ENCODE assay signal across 22 cellular contexts in the genomic region with DNA sequence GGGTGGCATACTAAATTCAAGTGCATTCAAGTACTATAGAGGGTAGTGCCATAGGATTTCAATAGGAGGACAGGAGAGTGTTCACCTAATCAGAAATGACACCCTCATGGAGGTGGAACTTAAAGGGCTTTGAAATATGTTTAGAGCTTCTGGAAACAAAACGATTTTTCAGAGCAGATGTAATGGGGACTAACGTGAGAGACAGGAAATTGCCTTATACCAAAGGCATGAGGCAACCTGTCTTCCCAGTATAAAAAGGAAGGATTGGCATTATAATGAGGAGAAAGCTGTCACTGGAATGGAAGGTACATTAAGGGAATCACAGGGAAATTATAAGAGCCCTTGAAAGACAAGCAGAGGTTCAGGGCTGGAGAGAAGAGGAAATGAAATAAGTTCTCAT.
"Had no signal": no experiment of that assay in that cellular context is flagged by ENCODE, and none has a peak within 500 bp of the region (broad histone marks: within the 10 kb centered on the region; RNA-seq: fewer than 3 reads in every experiment).

No MANE protein-coding gene starts in this region.

- H3K9ac ChIP-seq: SK-N-SH had no signal

- H3K4me2 ChIP-seq: SK-N-SH had no signal

- DNase-seq: IMR-90, Karpas-422, KG1, MG63, NCI-H1092, NCI-H1105 treated with DMSO at 0.1 percent for 48 hours, NCI-H1436, NCI-H187 treated with DMSO at 0.1 percent for 48 hours, NCI-H2029 treated with DMSO at 0.1 percent for 48 hours, NCI-H2171, NCI-H226, NCI-H446, NCI-H510A, NCI-H524 treated with DMSO at 0.1 percent for 48 hours, NCI-H69, NCI-H774, RPMI8226, SHP77, SK-N-SH, SW 1271 had no signal

- H3K9me2 ChIP-seq: SK-N-SH had no signal

- FAIRE-seq: HepG2, RCC 7860 had no signal

- H3K4me3 ChIP-seq: MG63 had no signal

- H3K36me3 ChIP-seq: MG63 had no signal

- H3K9me3 ChIP-seq: MG63, SK-N-SH had no signal

- H3K27me3 ChIP-seq: MG63 had no signal
